ENCODE assay signal across 12 cellular contexts in genomic region chr10:104424719-104425118, GRCh38.
DNase-seq lines count a peak whose midpoint lies in the region; ATAC-seq and TF ChIP-seq lines count a peak whose summit lies in the region.
"Had no signal": no experiment of that assay in that cellular context is flagged by ENCODE, and none has a peak within 500 bp of the region (broad histone marks: within the 10 kb centered on the region; RNA-seq: fewer than 3 reads in every experiment).

No MANE protein-coding gene starts in this region.

- no peaks in the 10 kb centered on the region for H3K36me3 Mint-ChIP-seq in activated naive CD4-positive, alpha-beta T cell treated with anti-CD3 and anti-CD28 coated beads, Interleukin-2, amount 10 ng/mL, durations not matched to agents 7 days and 5 days

- no peaks in the 10 kb centered on the region for H3K36me3 ChIP-seq in heart left ventricle
- H3K36me3 ChIP-seq: lower lobe of right lung, thoracic aorta had no signal

- 77 to 94% (median 93%) methylated on average over 1 of the region's 1 CpG for WGBS in heart left ventricle, 4 donors

- no peak overlapping the region for H3K27ac ChIP-seq in foreskin keratinocyte
- no peak overlapping the region for H3K27ac ChIP-seq in caudate nucleus (ENCODE audit: low read depth, low read length)
- H3K27ac ChIP-seq in heart left ventricle = no peak overlapping the region
- H3K27ac ChIP-seq: lower lobe of right lung, thoracic aorta had no signal

- H3K4me3 ChIP-seq in heart left ventricle = no peak overlapping the region
- H3K4me3 ChIP-seq: lower lobe of right lung, thoracic aorta had no signal

- H3K4me1 ChIP-seq in foreskin keratinocyte = peaks cover 20% of the 10 kb centered on the region
- H3K4me1 ChIP-seq in heart left ventricle = no peaks in the 10 kb centered on the region
- H3K4me1 ChIP-seq: lower lobe of right lung had no signal

- no peaks in the 10 kb centered on the region for H3K9me3 Mint-ChIP-seq in activated naive CD4-positive, alpha-beta T cell treated with anti-CD3 and anti-CD28 coated beads, Interleukin-2, amount 10 ng/mL, durations not matched to agents 7 days and 5 days

- no peaks in the 10 kb centered on the region for H3K4me1 Mint-ChIP-seq in activated naive CD4-positive, alpha-beta T cell treated with anti-CD3 and anti-CD28 coated beads, Interleukin-2, amount 10 ng/mL, durations not matched to agents 7 days and 5 days

- peaks cover 6% of the 10 kb centered on the region for H3K27me3 Mint-ChIP-seq in activated naive CD4-positive, alpha-beta T cell treated with anti-CD3 and anti-CD28 coated beads, Interleukin-2, amount 10 ng/mL, durations not matched to agents 7 days and 5 days

- no peak for TF ChIP-seq POLR2A in heart left ventricle (IDR thresholded peaks at IDR 0.05)

- no peaks in the 10 kb centered on the region for H3K9me3 ChIP-seq in heart left ventricle
- H3K9me3 ChIP-seq: lower lobe of right lung, SK-N-SH, thoracic aorta had no signal

- intact Hi-C loops in heart left ventricle (cut with DNase I) = no loop called here

- peak; percentile 98 for ATAC-seq in GM18907 (IDR thresholded peaks at IDR 0.05; ENCODE audit: unreplicated experiment)
- ATAC-seq in GM21619 (IDR thresholded peaks at IDR 0.05; ENCODE audit: unreplicated experiment) = peak; percentile 97
- ATAC-seq in HG03342 (IDR thresholded peaks at IDR 0.05; ENCODE audit: unreplicated experiment) = peak; percentile 90
- peak; percentile 97 for ATAC-seq in foreskin keratinocyte
- ATAC-seq in heart left ventricle = no peak
- ATAC-seq: lower lobe of right lung had no signal

- CTCF ChIA-PET in activated naive CD4-positive, alpha-beta T cell treated with anti-CD3 and anti-CD28 coated beads, Interleukin-2, amount 10 ng/mL, durations not matched to agents 7 days and 5 days (lab: Charles Lee) = no interaction called here

- no peak overlapping the region for H3K27ac Mint-ChIP-seq in activated naive CD4-positive, alpha-beta T cell treated with anti-CD3 and anti-CD28 coated beads, Interleukin-2, amount 10 ng/mL, durations not matched to agents 7 days and 5 days

- H3K4me3 Mint-ChIP-seq in activated naive CD4-positive, alpha-beta T cell treated with anti-CD3 and anti-CD28 coated beads, Interleukin-2, amount 10 ng/mL, durations not matched to agents 7 days and 5 days = no peak overlapping the region

- DNase-seq in foreskin keratinocyte = peak; percentile 92 to 96
- no peak for DNase-seq in activated naive CD4-positive, alpha-beta T cell treated with anti-CD3 and anti-CD28 coated beads, Interleukin-2, amount 10 ng/mL, durations not matched to agents 7 days and 5 days
- DNase-seq in caudate nucleus (lab: John Stamatoyannopoulos, UW) = no peak
- DNase-seq in heart left ventricle = no peak
- no peak for DNase-seq in stimulated activated naive CD4-positive, alpha-beta T cell treated with Interleukin-2 at 50 U/mL for 16 hours (lab: John Stamatoyannopoulos, UW)
- DNase-seq: activated effector memory CD4-positive, alpha-beta T cell treated with Interleukin-2 at 50 U/mL for 16 hours; lower lobe of right lung; SK-N-SH had no signal

- no peaks in the 10 kb centered on the region for H3K27me3 ChIP-seq in foreskin keratinocyte
- no peaks in the 10 kb centered on the region for H3K27me3 ChIP-seq in heart left ventricle

- TF ChIP-seq CTCF in foreskin keratinocyte (conservative IDR thresholded peaks at IDR 0.05) = no peak
- no peak for TF ChIP-seq CTCF in heart left ventricle (IDR thresholded peaks at IDR 0.05)

Comparison
In these comparisons a context has a peak if more than half of its experiments do, and no peak if none do; other contexts are left out.
1. ATAC-seq: peak in GM18907 (single experiment), GM21619 (single experiment), HG03342 (single experiment) and foreskin keratinocyte (single experiment); none in heart left ventricle (0 of 4).
2. DNase-seq: peak in foreskin keratinocyte (2 of 2); none in activated naive CD4-positive, alpha-beta T cell treated with anti-CD3 and anti-CD28 coated beads, Interleukin-2, amount 10 ng/mL, durations not matched to agents 7 days and 5 days (single experiment), caudate nucleus (0 of 61), heart left ventricle (0 of 5) and stimulated activated naive CD4-positive, alpha-beta T cell treated with Interleukin-2 at 50 U/mL for 16 hours (single experiment).